In genomic region chr16:57314161-57314785, GRCh38 we compare ENCODE assay signal across 1 cellular context.
TF ChIP-seq lines count a peak whose summit lies in the region.

No MANE protein-coding gene starts in this region.

TF ChIP-seq in endothelial cell of umbilical vein, 7 proteins besides CTCF, POLR2A, EP300 and RAD21:
- TF ChIP-seq POLR2AphosphoS5 (IDR thresholded peaks at IDR 0.05; ENCODE audit: insufficient read depth, low read depth, low read length) (no peak), GATA2 (IDR thresholded peaks at IDR 0.05; ENCODE audit: insufficient read depth, insufficient read length, low read depth, low read length) (peak; percentile 34), FOS (IDR thresholded peaks at IDR 0.05; ENCODE audit: borderline replicate concordance, insufficient read depth, low read length) (peak; percentile 14)
